In genomic region chr18:79788096-79789085, GRCh38 we compare ENCODE assay signal across 1 cellular context.
TF ChIP-seq lines count a peak whose summit lies in the region.

No MANE protein-coding gene starts in this region.

TF ChIP-seq in SK-N-SH treated with all-trans-retinoic acid at 6 μM for 48 hours, 23 proteins besides CTCF, POLR2A, EP300 and RAD21 (continued from another document):
- TF ChIP-seq TOX (CRISPR knock-in tag; IDR thresholded peaks at IDR 0.05; ENCODE audit: borderline replicate concordance), result no peak
- no peak for TF ChIP-seq POU6F1 (CRISPR knock-in tag; IDR thresholded peaks at IDR 0.05; ENCODE audit: borderline replicate concordance, low read depth)
- no peak for TF ChIP-seq TSHZ2 (CRISPR knock-in tag; IDR thresholded peaks at IDR 0.05)
